23 cellular contexts compared by ENCODE assay signal in genomic region chr4:117284736-117285135, GRCh38.
A peak's percentile ranks its signal among the peaks of the same experiment; 100 is the strongest.
DNase-seq lines count a peak whose midpoint lies in the region; TF ChIP-seq lines count a peak whose summit lies in the region.
"Had no signal": no experiment of that assay in that cellular context is flagged by ENCODE, and none has a peak within 500 bp of the region (broad histone marks: within the 10 kb centered on the region; RNA-seq: fewer than 3 reads in every experiment).

No MANE protein-coding gene starts in this region.

- no peaks in the 10 kb centered on the region for H3K9me3 ChIP-seq in mammary epithelial cell (replicated peaks; ENCODE audit: insufficient read depth, low read length)
- H3K9me3 ChIP-seq: HAP-1, SJSA1 had no signal

- H3K27ac Mint-ChIP-seq in MCF 10A (ENCODE audit: low read depth, unreplicated experiment), result no peak overlapping the region
- H3K27ac Mint-ChIP-seq: CD8-positive, alpha-beta T cell; GM23338 had no signal

- peaks cover 10% of the 10 kb centered on the region for H3K9me3 Mint-ChIP-seq in MCF 10A (ENCODE audit: unreplicated experiment)
- H3K9me3 Mint-ChIP-seq: GM23338 had no signal

- CTCF ChIA-PET in mammary epithelial cell (lab: Charles Lee; ENCODE audit: low non-redundant PET) (no interaction called here), MCF 10A (lab: Yijun Ruan, JAX) (no interaction called here)

- in situ Hi-C loops in mammary epithelial cell (cut with MboI; ENCODE audit: low sequenced_read_pairs in 2 of 2), result no loop called here

- H2AFZ ChIP-seq in mammary epithelial cell (ENCODE audit: low read depth, low read length), result no peak overlapping the region
- H2AFZ ChIP-seq: GM23338 had no signal

- POLR2A ChIA-PET in MCF 10A (lab: Yijun Ruan, JAX), result interaction anchor here (0.6 kb wide), 1 partner anchor 88 kb away, joined by 3 read pairs; no protein-coding TSS in a partner anchor

- no peaks in the 10 kb centered on the region for H3K27me3 ChIP-seq in mammary epithelial cell (ENCODE audit: insufficient read depth, low read length)
- H3K27me3 ChIP-seq: SJSA1 had no signal

- no peaks in the 10 kb centered on the region for H3K4me1 Mint-ChIP-seq in MCF 10A (ENCODE audit: insufficient read depth, unreplicated experiment)
- H3K4me1 Mint-ChIP-seq: GM23338 had no signal

- H3K27ac ChIP-seq in mammary epithelial cell (ENCODE audit: insufficient read depth, low read depth, low read length), result no peak overlapping the region
- H3K27ac ChIP-seq: SJSA1 had no signal

- H4K20me1 ChIP-seq in mammary epithelial cell (ENCODE audit: insufficient read depth, low read length), result no peaks in the 10 kb centered on the region

- DNase-seq in mammary epithelial cell (peak; percentile 9), MCF 10A (ENCODE audit: unreplicated experiment) (no peak), inferior parietal cortex (ENCODE audit: extremely low spot score) (peak; percentile 62), pons (ENCODE audit: low spot score) (peak; percentile 93), hepatic stellate cell (ENCODE audit: low spot score) (no peak), NCI-H1694 treated with DMSO at 0.1 percent for 48 hours (lab: John Stamatoyannopoulos, UW) (no peak), T-helper 2 cell (no peak)
- DNase-seq: 8988T; CD8-positive, alpha-beta T cell; DMS153; MM.1S; NCI-H1092; NCI-H1436; NCI-H2029; NCI-H2171; NCI-H345; NCI-H524; NCI-H774; NK-92 treated with Interleukin-12 subunit alpha and Interleukin-12 subunit beta, amount 100 ng/mL, for 24 hours had no signal

- no peaks in the 10 kb centered on the region for H3K79me2 ChIP-seq in mammary epithelial cell (ENCODE audit: insufficient read depth, low read length)

- no peak overlapping the region for H3K4me3 ChIP-seq in mammary epithelial cell (replicated peaks in 1 of 3; ENCODE audit: insufficient read depth in 1 of 3, low read depth in 2 of 3, low read length in 3 of 3)
- H3K4me3 ChIP-seq: GM23338, HAP-1, K562, SJSA1 had no signal

- no peaks in the 10 kb centered on the region for H3K36me3 ChIP-seq in mammary epithelial cell (ENCODE audit: insufficient read depth, low read length)
- H3K36me3 ChIP-seq: HAP-1, SJSA1 had no signal

- no peaks in the 10 kb centered on the region for H3K36me3 Mint-ChIP-seq in MCF 10A (ENCODE audit: insufficient read depth, unreplicated experiment)
- H3K36me3 Mint-ChIP-seq: CD8-positive, alpha-beta T cell had no signal

- TF ChIP-seq CTCF in mammary epithelial cell (conservative IDR thresholded peaks at IDR 0.05 in 1 of 2, IDR thresholded peaks at IDR 0.05 in 1 of 2; ENCODE audit: extremely low read depth in 1 of 2, insufficient read depth in 1 of 2, low read depth in 1 of 2, low read length in 2 of 2) (no peak), MCF 10A (IDR thresholded peaks at IDR 0.05; ENCODE audit: unreplicated experiment) (no peak)

- intact Hi-C loops in mammary epithelial cell (cut with micrococcal nuclease), result no loop called here
- intact Hi-C loops in MCF 10A (cut with micrococcal nuclease), result no loop called here

- dilution Hi-C loops in mammary epithelial cell (cut with HindIII; ENCODE audit: low sequenced_read_pairs), result no loop called here

- H3K4me1 ChIP-seq in mammary epithelial cell (ENCODE audit: insufficient read depth, low read length), result no peaks in the 10 kb centered on the region
- H3K4me1 ChIP-seq: HAP-1, SJSA1 had no signal

- H3K27me3 Mint-ChIP-seq in MCF 10A (ENCODE audit: insufficient read depth, unreplicated experiment), result no peaks in the 10 kb centered on the region

- H3K4me3 Mint-ChIP-seq in MCF 10A (ENCODE audit: unreplicated experiment), result no peak overlapping the region
- H3K4me3 Mint-ChIP-seq: CD8-positive, alpha-beta T cell; GM23338 had no signal

- H3K4me2 ChIP-seq in mammary epithelial cell (ENCODE audit: insufficient read depth, low read depth, low read length), result no peak overlapping the region
- H3K4me2 ChIP-seq: GM23338 had no signal

- H3K9ac ChIP-seq in mammary epithelial cell (ENCODE audit: insufficient read depth, low read length), result no peak overlapping the region

- BruUV-seq in mammary epithelial cell (replicated peaks; lab: Mats Ljungman, UMichigan) (no TSS peak), MCF 10A (replicated peaks; lab: Mats Ljungman, UMichigan) (no TSS peak)

Comparison
In these comparisons a context has a peak if more than half of its experiments do, and no peak if none do; other contexts are left out.
1. DNase-seq: peak in mammary epithelial cell (single experiment), inferior parietal cortex (single experiment) and pons (single experiment); none in MCF 10A (single experiment), hepatic stellate cell (single experiment), NCI-H1694 treated with DMSO at 0.1 percent for 48 hours (single experiment) and T-helper 2 cell (0 of 5).